ENCODE assay signal across 22 cellular contexts in genomic region chr6:38845931-38846330, GRCh38.
A peak's percentile ranks its signal among the peaks of the same experiment; 100 is the strongest.
DNase-seq lines count a peak whose midpoint lies in the region; ATAC-seq, FAIRE-seq and TF ChIP-seq lines count a peak whose summit lies in the region.
"Had no signal": no experiment of that assay in that cellular context is flagged by ENCODE, and none has a peak within 500 bp of the region (broad histone marks: within the 10 kb centered on the region; RNA-seq: fewer than 3 reads in every experiment).

No MANE protein-coding gene starts in this region.

- no peak overlapping the region for H2BK12ac ChIP-seq in neuronal stem cell (ENCODE audit: low read length)

- TF ChIP-seq CTCF in HepG2 (CRISPR knock-in tag; IDR thresholded peaks at IDR 0.05) (no peak), right lobe of liver (IDR thresholded peaks at IDR 0.05) (peak in 1 of 4 donors; percentile 9)

- H3K36me3 ChIP-seq in HepG2 (replicated peaks in 1 of 2; ENCODE audit: control insufficient read depth in 1 of 2, insufficient read depth in 2 of 2, low read length in 2 of 2) (no peaks in the 10 kb centered on the region), right lobe of liver (no peaks in the 10 kb centered on the region), neuronal stem cell (replicated peaks in 1 of 2; ENCODE audit: control insufficient read depth in 2 of 2, insufficient read depth in 2 of 2, low read length in 2 of 2) (no peaks in the 10 kb centered on the region)
- H3K36me3 ChIP-seq: BLaER1 treated with 17β-estradiol and CSF1 and Interleukin-3, amounts not matched to agents 10 nM and 100 nM had no signal

- H3K79me2 ChIP-seq in HepG2 (ENCODE audit: insufficient read depth, low read length), result no peaks in the 10 kb centered on the region

- 2% methylated on average over 3 of the region's 3 CpGs for WGBS in HepG2 (ENCODE audit: low lambda C conversion rate)
- 27% methylated on average over 3 of the region's 3 CpGs for WGBS in right lobe of liver (ENCODE audit: insufficient coverage, low coverage, low lambda C conversion rate, missing lambda C conversion rate)
- WGBS in neuronal stem cell (ENCODE audit: extremely low coverage in 2 of 2, insufficient read length in 2 of 2, insufficient replicate concordance in 1 of 2), 2 donors, result no CpG with 5 or more reads among the region's 3 CpGs

- H3K4me2 ChIP-seq in HepG2 (ENCODE audit: low read depth, low read length) (no peak overlapping the region), neuronal stem cell (ENCODE audit: insufficient read depth, low read length, poor library complexity, severe bottlenecking) (no peak overlapping the region)
- H3K4me2 ChIP-seq: A549; BLaER1 treated with 17β-estradiol and CSF1 and Interleukin-3, amounts not matched to agents 10 nM and 100 nM had no signal

- intact Hi-C loops in HepG2 (cut with micrococcal nuclease; ENCODE audit: unreplicated experiment) (no loop called here), right lobe of liver (cut with DNase I) (no loop called here)

- CTCF ChIA-PET in HepG2 (lab: Yijun Ruan, JAX; ENCODE audit: low intra/inter-chr PET ratio, low total read pairs), result no interaction called here

- no peak overlapping the region for H3K4ac ChIP-seq in neuronal stem cell (ENCODE audit: low read length)

- no peak overlapping the region for H4K8ac ChIP-seq in neuronal stem cell (ENCODE audit: low read depth, low read length)

- no peak overlapping the region for H2AFZ ChIP-seq in HepG2 (ENCODE audit: low read length)
- no peak overlapping the region for H2AFZ ChIP-seq in neuronal stem cell (ENCODE audit: low read length)

- H2BK5ac ChIP-seq in neuronal stem cell (ENCODE audit: low read length), result no peak overlapping the region

- no peak overlapping the region for H3K4me3 ChIP-seq in HepG2 (replicated peaks in 1 of 3; ENCODE audit: insufficient read depth in 1 of 3, low read depth in 2 of 3, low read length in 3 of 3)
- H3K4me3 ChIP-seq in right lobe of liver, result peak overlapping the region in 1 of 3 donors; percentile 22
- H3K4me3 ChIP-seq in neuronal stem cell (ENCODE audit: low read length in 2 of 2), result no peak overlapping the region
- H3K4me3 ChIP-seq: A549; BLaER1 treated with 17β-estradiol and CSF1 and Interleukin-3, amounts not matched to agents 10 nM and 100 nM had no signal

- H2BK120ac ChIP-seq in neuronal stem cell (ENCODE audit: low read depth, low read length), result no peak overlapping the region

- DNase-seq in ecto neural progenitor cell (ENCODE audit: low spot score) (peak; percentile 58), HepG2 (ENCODE audit: low spot score) (no peak), right lobe of liver (peak in 2 of 3 donors; percentile 33 to 47), neuronal stem cell (ENCODE audit: low spot score) (peak; percentile 57)
- no peak for DNase-seq in activated T-cell treated with anti-CD3 and anti-CD28 coated beads, Interleukin-2, amount 50 U/mL, for 48 hours
- DNase-seq: AML-193; Caco-2; Calu3; CD4-positive, alpha-beta T cell; CD8-positive, alpha-beta T cell; DMS79 treated with DMSO at 0.1 percent for 48 hours; GF-D8 had no signal

- H3K27me3 ChIP-seq in HepG2 (ENCODE audit: control insufficient read depth in 1 of 2, insufficient read depth in 2 of 2, low read length in 2 of 2) (no peaks in the 10 kb centered on the region), right lobe of liver (no peaks in the 10 kb centered on the region), neuronal stem cell (ENCODE audit: control insufficient read depth in 3 of 3, insufficient read depth in 3 of 3, low read depth in 1 of 3, low read length in 3 of 3) (peaks cover 0 to 60% (median 1%) of the 10 kb centered on the region in 3 experiments)
- H3K27me3 ChIP-seq: BLaER1 treated with 17β-estradiol and CSF1 and Interleukin-3, amounts not matched to agents 10 nM and 100 nM had no signal

- TF ChIP-seq EP300 in HepG2 (IDR thresholded peaks at IDR 0.05; ENCODE audit: low read depth in 2 of 2, low read length in 2 of 2) (no peak), HepG2 (CRISPR knock-in tag; IDR thresholded peaks at IDR 0.05; ENCODE audit: borderline replicate concordance) (no peak)

- TF ChIP-seq RAD21 in HepG2 (CRISPR knock-in tag; IDR thresholded peaks at IDR 0.05), result no peak

- H3K14ac ChIP-seq in neuronal stem cell (ENCODE audit: low read length), result no peak overlapping the region

- no TSS peak for BruUV-seq in HepG2 (replicated peaks; lab: Mats Ljungman, UMichigan)

- no peak overlapping the region for H3K23ac ChIP-seq in neuronal stem cell (ENCODE audit: low read depth, low read length, poor library complexity)

- H3K9ac ChIP-seq in HepG2 (ENCODE audit: insufficient read depth, low read depth, low read length) (no peak overlapping the region), neuronal stem cell (ENCODE audit: low read depth, low read length, poor library complexity) (no peak overlapping the region)
- H3K9ac ChIP-seq: BLaER1 treated with 17β-estradiol and CSF1 and Interleukin-3, amounts not matched to agents 10 nM and 100 nM had no signal

- in situ Hi-C loops in HepG2 (cut with HindIII; ENCODE audit: extremely low pct_ligation_motif_present, low pct_unique_long_range_greater_than_20kb), result no loop called here

- H4K20me1 ChIP-seq in HepG2 (ENCODE audit: insufficient read depth, low read length), result no peaks in the 10 kb centered on the region
- H4K20me1 ChIP-seq: BLaER1 treated with 17β-estradiol and CSF1 and Interleukin-3, amounts not matched to agents 10 nM and 100 nM had no signal

- H3K4me1 ChIP-seq in HepG2 (ENCODE audit: insufficient read depth, low read length) (peaks cover 12% of the 10 kb centered on the region), right lobe of liver (peaks cover 0 to 16% (median 6%) of the 10 kb centered on the region in 4 donors), neuronal stem cell (ENCODE audit: control insufficient read depth in 2 of 2, insufficient read depth in 1 of 2, low read depth in 1 of 2, low read length in 2 of 2) (peaks cover 9 to 10% of the 10 kb centered on the region in 2 donors)
- H3K4me1 ChIP-seq: A549; BLaER1 treated with 17β-estradiol and CSF1 and Interleukin-3, amounts not matched to agents 10 nM and 100 nM; Caco-2 had no signal

- no peak overlapping the region for H4K91ac ChIP-seq in neuronal stem cell (ENCODE audit: low read depth, low read length, poor library complexity)

- no peak overlapping the region for H3K27ac ChIP-seq in HepG2 (ENCODE audit: extremely low read length, insufficient read depth, low read length)
- peak overlapping the region in 2 of 3 donors; percentile 27 to 68 for H3K27ac ChIP-seq in right lobe of liver
- no peak overlapping the region for H3K27ac ChIP-seq in neuronal stem cell (replicated peaks; ENCODE audit: low read length)
- H3K27ac ChIP-seq: 22Rv1; A549; BLaER1 treated with 17β-estradiol and CSF1 and Interleukin-3, amounts not matched to agents 10 nM and 100 nM; C4-2B had no signal

- no peak overlapping the region for H2BK15ac ChIP-seq in neuronal stem cell (ENCODE audit: low read length)

- H2AK5ac ChIP-seq in neuronal stem cell (ENCODE audit: low read depth, low read length), result no peak overlapping the region

- TF ChIP-seq POLR2A in HepG2 (IDR thresholded peaks at IDR 0.05; ENCODE audit: insufficient read depth in 1 of 2, low read depth in 2 of 2, low read length in 2 of 2), result no peak
- TF ChIP-seq POLR2A in right lobe of liver (IDR thresholded peaks at IDR 0.05), result no peak

- POLR2A ChIA-PET in HepG2 (lab: Yijun Ruan, JAX), result no interaction called here

- no peak overlapping the region for H3K18ac ChIP-seq in neuronal stem cell (ENCODE audit: low read length)

- no peaks in the 10 kb centered on the region for H3K79me1 ChIP-seq in neuronal stem cell (ENCODE audit: low read depth, low read length)

- peak; percentile 52 for ATAC-seq in HepG2
- peak; percentile 80 to 87 (median 82) for ATAC-seq in right lobe of liver
- ATAC-seq in HG02798 (IDR thresholded peaks at IDR 0.05; ENCODE audit: poor library complexity, unreplicated experiment), result no peak
- ATAC-seq in SK-N-SH treated with all-trans-retinoic acid at 6 μM for 48 hours, result no peak
- ATAC-seq: A549; CD8-positive, alpha-beta T cell had no signal

- FAIRE-seq in HepG2 (lab: Jason Lieb, UNC), result no peak
- FAIRE-seq: A549, D721Med, G401.6, GM12891, GM19239 had no signal

- no peaks in the 10 kb centered on the region for H3K9me3 ChIP-seq in HepG2 (ENCODE audit: low read length)
- H3K9me3 ChIP-seq in right lobe of liver, result no peaks in the 10 kb centered on the region
- H3K9me3 ChIP-seq in neuronal stem cell (replicated peaks in 1 of 2; ENCODE audit: control insufficient read depth in 2 of 2, insufficient read depth in 1 of 2, low read depth in 1 of 2, low read length in 2 of 2), result no peaks in the 10 kb centered on the region
- H3K9me3 ChIP-seq: A549; BLaER1 treated with 17β-estradiol and CSF1 and Interleukin-3, amounts not matched to agents 10 nM and 100 nM; Caco-2 had no signal

TF ChIP-seq in HepG2, 621 proteins besides CTCF, POLR2A, EP300 and RAD21 (continues in another document):
- TF ChIP-seq NAIF1 (CRISPR knock-in tag; IDR thresholded peaks at IDR 0.05; ENCODE audit: borderline replicate concordance) (no peak), ZNF230 (CRISPR knock-in tag; IDR thresholded peaks at IDR 0.05) (no peak), NR2F1 (CRISPR knock-in tag; IDR thresholded peaks at IDR 0.05) (no peak; a peak in 1 of 4 replicates), NCOA5 (CRISPR knock-in tag; IDR thresholded peaks at IDR 0.05) (no peak), FOXO1 (CRISPR knock-in tag; IDR thresholded peaks at IDR 0.05) (no peak), DBP (CRISPR knock-in tag; IDR thresholded peaks at IDR 0.05; ENCODE audit: not compliant biosample characterization) (no peak)

TF ChIP-seq in SK-N-SH treated with all-trans-retinoic acid at 6 μM for 48 hours, 23 proteins besides CTCF, POLR2A, EP300 and RAD21 (continues in another document):
- TF ChIP-seq ZNF565 (CRISPR knock-in tag; conservative IDR thresholded peaks at IDR 0.05; ENCODE audit: low read depth) (no peak), ESRRG (CRISPR knock-in tag; IDR thresholded peaks at IDR 0.05) (no peak), ARNTL (CRISPR knock-in tag; IDR thresholded peaks at IDR 0.05; ENCODE audit: borderline replicate concordance, low read depth) (no peak), ZC3H10 (CRISPR knock-in tag; IDR thresholded peaks at IDR 0.05) (no peak), PATZ1 (CRISPR knock-in tag; IDR thresholded peaks at IDR 0.05; ENCODE audit: borderline replicate concordance) (no peak)

Comparison
In these comparisons a context has a peak if more than half of its experiments do, and no peak if none do; other contexts are left out.
1. DNase-seq: peak in ecto neural progenitor cell (single experiment), right lobe of liver (2 of 3) and neuronal stem cell (single experiment); none in HepG2 (single experiment) and activated T-cell treated with anti-CD3 and anti-CD28 coated beads, Interleukin-2, amount 50 U/mL, for 48 hours (0 of 2).
2. H3K27ac ChIP-seq: peak in right lobe of liver (2 of 3); none in HepG2 (single experiment) and neuronal stem cell (single experiment).
3. ATAC-seq: peak in HepG2 (single experiment) and right lobe of liver (4 of 4); none in HG02798 (single experiment) and SK-N-SH treated with all-trans-retinoic acid at 6 μM for 48 hours (single experiment).